9 cellular contexts compared by ENCODE assay signal in genomic region chr16:70416748-70417616, GRCh38. TPM values are rescaled to one million over a fixed set of nuclear protein-coding genes. Genes with fewer than 3 reads are reported as not detected.
DNase-seq lines count a peak whose midpoint lies in the region; ATAC-seq and TF ChIP-seq lines count a peak whose summit lies in the region.
"Had no signal": no experiment of that assay in that cellular context is flagged by ENCODE, and none has a peak within 500 bp of the region (broad histone marks: within the 10 kb centered on the region; RNA-seq: fewer than 3 reads in every experiment).

No MANE protein-coding gene starts in this region.

- DNase-seq in NCI-H1417 (lab: John Stamatoyannopoulos, UW) (peak; percentile 38 to 69 (median 46)), NCI-H1417 treated with DMSO at 0.1 percent for 48 hours (lab: John Stamatoyannopoulos, UW) (no peak), AG08396 (ENCODE audit: low spot score) (no peak), type B pancreatic cell (ENCODE audit: extremely low spot score, unreplicated experiment) (no peak), vagina (ENCODE audit: extremely low spot score in 2 of 2) (no peak)
- DNase-seq in naive thymus-derived CD8-positive, alpha-beta T cell, result no peak
- DNase-seq: pancreas had no signal

- H3K27me3 Mint-ChIP-seq in naive thymus-derived CD8-positive, alpha-beta T cell, result no peaks in the 10 kb centered on the region
- no peaks in the 10 kb centered on the region for H3K27me3 Mint-ChIP-seq in type B pancreatic cell

- POLR2A ChIA-PET in naive thymus-derived CD8-positive, alpha-beta T cell (lab: Charles Lee), result interaction anchor here (0.6 to 3.7 kb wide), 8 partner anchors 9 to 112 kb away, joined by 3 to 22 read pairs (median 4); partner anchors contain the start of gene ST3GAL2

- H3K27me3 ChIP-seq in vagina, result no peaks in the 10 kb centered on the region
- H3K27me3 ChIP-seq: pancreas had no signal

- H3K4me1 ChIP-seq in vagina, result peaks cover 31% of the 10 kb centered on the region
- H3K4me1 ChIP-seq: pancreas had no signal

- H3K27ac Mint-ChIP-seq in naive thymus-derived CD8-positive, alpha-beta T cell, result peak overlapping the region; percentile 83 to 95 (median 91)
- no peak overlapping the region for H3K27ac Mint-ChIP-seq in type B pancreatic cell

- no peaks in the 10 kb centered on the region for H3K9me3 Mint-ChIP-seq in naive thymus-derived CD8-positive, alpha-beta T cell
- no peaks in the 10 kb centered on the region for H3K9me3 Mint-ChIP-seq in type B pancreatic cell

- intact Hi-C loops in vagina (cut with DNase I), result loop anchor here (5.0 kb wide), 1 partner anchor 55 kb away; no protein-coding TSS in a partner anchor

- no peak for TF ChIP-seq POLR2A in vagina (IDR thresholded peaks at IDR 0.05)

- H3K36me3 Mint-ChIP-seq in naive thymus-derived CD8-positive, alpha-beta T cell, result peaks cover 0 to 13% (median 0%) of the 10 kb centered on the region in 3 donors
- no peaks in the 10 kb centered on the region for H3K36me3 Mint-ChIP-seq in type B pancreatic cell

- ATAC-seq in GM21737 (IDR thresholded peaks at IDR 0.05; ENCODE audit: unreplicated experiment), result peak; percentile 73
- ATAC-seq in naive thymus-derived CD8-positive, alpha-beta T cell, result no peak

- peaks cover 29 to 65% (median 60%) of the 10 kb centered on the region in 4 donors for H3K4me1 Mint-ChIP-seq in naive thymus-derived CD8-positive, alpha-beta T cell
- H3K4me1 Mint-ChIP-seq in type B pancreatic cell (ENCODE audit: unreplicated experiment), result peaks cover 18% of the 10 kb centered on the region

- H3K9me3 ChIP-seq in KOPT-K1 (ENCODE audit: insufficient read depth, low read length, poor library complexity, severe bottlenecking) (no peaks in the 10 kb centered on the region), vagina (no peaks in the 10 kb centered on the region)
- H3K9me3 ChIP-seq: pancreas had no signal

- no peak for TF ChIP-seq CTCF in type B pancreatic cell (conservative IDR thresholded peaks at IDR 0.05)
- TF ChIP-seq CTCF in vagina (IDR thresholded peaks at IDR 0.05), result no peak

- peak overlapping the region in 8 of 10 donors; percentile 42 to 79 (median 64) for H3K4me3 Mint-ChIP-seq in naive thymus-derived CD8-positive, alpha-beta T cell
- H3K4me3 Mint-ChIP-seq in type B pancreatic cell, result no peak overlapping the region

- no peak overlapping the region for H3K4me3 ChIP-seq in vagina
- H3K4me3 ChIP-seq: pancreas had no signal

- 0 out of 2 replicates have a peak, but pooled peaks cover 4% of the 10 kb centered on the region for H3K36me3 ChIP-seq in KOPT-K1 (ENCODE audit: insufficient read depth, low read length)
- H3K36me3 ChIP-seq in vagina, result no peaks in the 10 kb centered on the region
- H3K36me3 ChIP-seq: pancreas had no signal

- H3K27ac ChIP-seq in KOPT-K1 (ENCODE audit: low read depth, low read length, poor library complexity, severe bottlenecking) (peak overlapping the region; percentile 88), vagina (no peak overlapping the region)
- H3K27ac ChIP-seq: pancreas had no signal

RNA-seq across cellular contexts. Expression of gene ST3GAL2, which starts 21.9 kb away (rescaled TPM):
- 10 to 100 TPM; 30.5 to 31.9 TPM for total RNA-seq in naive thymus-derived CD8-positive, alpha-beta T cell
- 10 to 100 TPM; 14.6 to 23.4 (median 16.5) TPM for polyA plus RNA-seq in naive thymus-derived CD8-positive, alpha-beta T cell
- 8.5 and 37.2 TPM in 2 replicates for total RNA-seq in type B pancreatic cell (ENCODE audit: low replicate concordance)
- total RNA-seq in vagina, result 14.0 TPM

RNA-seq across cellular contexts. Expression of gene FCSK, which starts 37.4 kb away (rescaled TPM):
- 10 to 100 TPM; 35.2 to 39.7 TPM for total RNA-seq in naive thymus-derived CD8-positive, alpha-beta T cell
- polyA plus RNA-seq in naive thymus-derived CD8-positive, alpha-beta T cell, result 1 to 10 TPM; 4.5 to 9.6 (median 9.3) TPM
- 19.5 and 23.9 TPM in 2 replicates for total RNA-seq in type B pancreatic cell (ENCODE audit: low replicate concordance)
- total RNA-seq in vagina, result 20.6 TPM

Comparison
In these comparisons a context has a peak if more than half of its experiments do, and no peak if none do; other contexts are left out.
1. DNase-seq: peak in NCI-H1417 (3 of 3); none in NCI-H1417 treated with DMSO at 0.1 percent for 48 hours (single experiment), naive thymus-derived CD8-positive, alpha-beta T cell (0 of 10), AG08396 (single experiment), type B pancreatic cell (single experiment) and vagina (0 of 2).